In the genomic region with DNA sequence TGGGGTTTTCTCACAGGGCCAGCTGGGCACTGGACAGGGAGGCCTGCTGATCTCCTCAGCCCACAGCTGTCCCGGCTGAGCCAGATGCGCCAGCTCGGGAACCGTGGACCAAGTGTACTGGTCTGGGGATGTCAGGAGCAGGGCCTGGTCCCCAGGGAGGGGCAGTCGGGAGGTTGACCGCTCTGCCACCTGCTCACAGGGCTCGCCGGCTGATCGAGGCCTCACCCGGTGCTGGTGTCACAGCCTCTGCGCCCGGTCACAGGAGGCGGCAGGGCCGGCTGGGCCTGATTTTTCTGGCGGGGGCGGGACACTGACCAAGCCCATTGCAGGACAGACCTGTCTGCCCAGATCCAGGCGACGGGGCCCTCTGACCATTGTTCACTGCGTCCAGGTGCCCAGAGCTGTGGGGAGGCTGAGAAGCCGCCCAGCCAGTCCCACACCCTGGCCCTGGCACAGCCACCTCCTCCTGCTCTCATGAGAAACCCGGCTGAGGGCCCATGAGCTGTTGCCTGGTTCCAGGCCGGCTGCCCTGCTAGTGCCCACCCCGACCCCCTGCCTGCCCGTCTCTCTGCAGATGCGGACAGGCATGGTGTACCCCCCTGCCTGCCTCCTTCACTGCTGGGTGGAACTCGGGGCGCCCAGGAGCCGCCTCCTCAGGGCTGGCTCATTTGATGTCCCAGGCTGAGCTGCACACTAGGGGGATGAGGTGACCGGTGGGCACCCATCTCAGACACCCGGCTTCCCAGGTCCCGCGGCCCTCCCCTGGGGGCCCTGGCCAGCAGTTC, we compare ENCODE assay signal across 2 cellular contexts.
TF ChIP-seq lines count a peak whose summit lies in the region.

No MANE protein-coding gene starts in this region.

TF ChIP-seq in SK-N-SH, 30 proteins besides CTCF, POLR2A, EP300 and RAD21:
- TF ChIP-seq, protein P1, sequence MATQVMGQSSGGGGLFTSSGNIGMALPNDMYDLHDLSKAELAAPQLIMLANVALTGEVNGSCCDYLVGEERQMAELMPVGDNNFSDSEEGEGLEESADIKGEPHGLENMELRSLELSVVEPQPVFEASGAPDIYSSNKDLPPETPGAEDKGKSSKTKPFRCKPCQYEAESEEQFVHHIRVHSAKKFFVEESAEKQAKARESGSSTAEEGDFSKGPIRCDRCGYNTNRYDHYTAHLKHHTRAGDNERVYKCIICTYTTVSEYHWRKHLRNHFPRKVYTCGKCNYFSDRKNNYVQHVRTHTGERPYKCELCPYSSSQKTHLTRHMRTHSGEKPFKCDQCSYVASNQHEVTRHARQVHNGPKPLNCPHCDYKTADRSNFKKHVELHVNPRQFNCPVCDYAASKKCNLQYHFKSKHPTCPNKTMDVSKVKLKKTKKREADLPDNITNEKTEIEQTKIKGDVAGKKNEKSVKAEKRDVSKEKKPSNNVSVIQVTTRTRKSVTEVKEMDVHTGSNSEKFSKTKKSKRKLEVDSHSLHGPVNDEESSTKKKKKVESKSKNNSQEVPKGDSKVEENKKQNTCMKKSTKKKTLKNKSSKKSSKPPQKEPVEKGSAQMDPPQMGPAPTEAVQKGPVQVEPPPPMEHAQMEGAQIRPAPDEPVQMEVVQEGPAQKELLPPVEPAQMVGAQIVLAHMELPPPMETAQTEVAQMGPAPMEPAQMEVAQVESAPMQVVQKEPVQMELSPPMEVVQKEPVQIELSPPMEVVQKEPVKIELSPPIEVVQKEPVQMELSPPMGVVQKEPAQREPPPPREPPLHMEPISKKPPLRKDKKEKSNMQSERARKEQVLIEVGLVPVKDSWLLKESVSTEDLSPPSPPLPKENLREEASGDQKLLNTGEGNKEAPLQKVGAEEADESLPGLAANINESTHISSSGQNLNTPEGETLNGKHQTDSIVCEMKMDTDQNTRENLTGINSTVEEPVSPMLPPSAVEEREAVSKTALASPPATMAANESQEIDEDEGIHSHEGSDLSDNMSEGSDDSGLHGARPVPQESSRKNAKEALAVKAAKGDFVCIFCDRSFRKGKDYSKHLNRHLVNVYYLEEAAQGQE (IDR thresholded peaks at IDR 0.05; ENCODE audit: low read depth, low read length) = no peak
- TF ChIP-seq MEF2A (IDR thresholded peaks at IDR 0.05; ENCODE audit: borderline replicate concordance, low read depth) = no peak
- TF ChIP-seq SIN3A (IDR thresholded peaks at IDR 0.05; ENCODE audit: borderline replicate concordance, low read depth, low read length) = no peak
- no peak for TF ChIP-seq RFX5 (IDR thresholded peaks at IDR 0.05; ENCODE audit: low read length)
- TF ChIP-seq, protein P2, sequence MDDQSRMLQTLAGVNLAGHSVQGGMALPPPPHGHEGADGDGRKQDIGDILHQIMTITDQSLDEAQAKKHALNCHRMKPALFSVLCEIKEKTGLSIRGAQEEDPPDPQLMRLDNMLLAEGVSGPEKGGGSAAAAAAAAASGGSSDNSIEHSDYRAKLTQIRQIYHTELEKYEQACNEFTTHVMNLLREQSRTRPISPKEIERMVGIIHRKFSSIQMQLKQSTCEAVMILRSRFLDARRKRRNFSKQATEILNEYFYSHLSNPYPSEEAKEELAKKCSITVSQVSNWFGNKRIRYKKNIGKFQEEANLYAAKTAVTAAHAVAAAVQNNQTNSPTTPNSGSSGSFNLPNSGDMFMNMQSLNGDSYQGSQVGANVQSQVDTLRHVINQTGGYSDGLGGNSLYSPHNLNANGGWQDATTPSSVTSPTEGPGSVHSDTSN (IDR thresholded peaks at IDR 0.05) = no peak
- no peak for TF ChIP-seq CHD2 (IDR thresholded peaks at IDR 0.05; ENCODE audit: low read length, partially characterized antibody)
- TF ChIP-seq ELF1 (IDR thresholded peaks at IDR 0.05) = no peak
- no peak for TF ChIP-seq NFIC (IDR thresholded peaks at IDR 0.05; ENCODE audit: borderline replicate concordance)
- TF ChIP-seq EZH2phosphoT487 (IDR thresholded peaks at IDR 0.05; ENCODE audit: borderline replicate concordance, low read depth) = no peak
- TF ChIP-seq FOSL2 (IDR thresholded peaks at IDR 0.05; ENCODE audit: borderline replicate concordance, low read depth) = no peak
- TF ChIP-seq YY1 (IDR thresholded peaks at IDR 0.05; ENCODE audit: low read depth) = no peak
- no peak for TF ChIP-seq TAF1 (IDR thresholded peaks at IDR 0.05; ENCODE audit: borderline replicate concordance, low read depth, low read length)
- TF ChIP-seq TCF12 (IDR thresholded peaks at IDR 0.05) = no peak
- TF ChIP-seq FOXJ3 (CRISPR knock-in tag; IDR thresholded peaks at IDR 0.05) = no peak
- TF ChIP-seq RCOR1 (IDR thresholded peaks at IDR 0.05; ENCODE audit: low read length) = no peak
- TF ChIP-seq RXRA (IDR thresholded peaks at IDR 0.05; ENCODE audit: borderline replicate concordance, low read depth) = no peak
- TF ChIP-seq, protein P3, sequence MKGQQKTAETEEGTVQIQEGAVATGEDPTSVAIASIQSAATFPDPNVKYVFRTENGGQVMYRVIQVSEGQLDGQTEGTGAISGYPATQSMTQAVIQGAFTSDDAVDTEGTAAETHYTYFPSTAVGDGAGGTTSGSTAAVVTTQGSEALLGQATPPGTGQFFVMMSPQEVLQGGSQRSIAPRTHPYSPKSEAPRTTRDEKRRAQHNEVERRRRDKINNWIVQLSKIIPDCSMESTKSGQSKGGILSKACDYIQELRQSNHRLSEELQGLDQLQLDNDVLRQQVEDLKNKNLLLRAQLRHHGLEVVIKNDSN (IDR thresholded peaks at IDR 0.05; ENCODE audit: borderline replicate concordance, low read depth) = no peak

TF ChIP-seq in SK-N-SH treated with all-trans-retinoic acid at 6 μM for 48 hours, 23 proteins besides CTCF, POLR2A, EP300 and RAD21 (continued from another document):
- TF ChIP-seq, protein P4, sequence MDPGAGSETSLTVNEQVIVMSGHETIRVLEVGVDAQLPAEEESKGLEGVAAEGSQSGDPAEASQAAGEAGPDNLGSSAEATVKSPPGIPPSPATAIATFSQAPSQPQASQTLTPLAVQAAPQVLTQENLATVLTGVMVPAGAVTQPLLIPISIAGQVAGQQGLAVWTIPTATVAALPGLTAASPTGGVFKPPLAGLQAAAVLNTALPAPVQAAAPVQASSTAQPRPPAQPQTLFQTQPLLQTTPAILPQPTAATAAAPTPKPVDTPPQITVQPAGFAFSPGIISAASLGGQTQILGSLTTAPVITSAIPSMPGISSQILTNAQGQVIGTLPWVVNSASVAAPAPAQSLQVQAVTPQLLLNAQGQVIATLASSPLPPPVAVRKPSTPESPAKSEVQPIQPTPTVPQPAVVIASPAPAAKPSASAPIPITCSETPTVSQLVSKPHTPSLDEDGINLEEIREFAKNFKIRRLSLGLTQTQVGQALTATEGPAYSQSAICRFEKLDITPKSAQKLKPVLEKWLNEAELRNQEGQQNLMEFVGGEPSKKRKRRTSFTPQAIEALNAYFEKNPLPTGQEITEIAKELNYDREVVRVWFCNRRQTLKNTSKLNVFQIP (CRISPR knock-in tag; IDR thresholded peaks at IDR 0.05; ENCODE audit: borderline replicate concordance, low read depth) = no peak
- TF ChIP-seq, protein P5, sequence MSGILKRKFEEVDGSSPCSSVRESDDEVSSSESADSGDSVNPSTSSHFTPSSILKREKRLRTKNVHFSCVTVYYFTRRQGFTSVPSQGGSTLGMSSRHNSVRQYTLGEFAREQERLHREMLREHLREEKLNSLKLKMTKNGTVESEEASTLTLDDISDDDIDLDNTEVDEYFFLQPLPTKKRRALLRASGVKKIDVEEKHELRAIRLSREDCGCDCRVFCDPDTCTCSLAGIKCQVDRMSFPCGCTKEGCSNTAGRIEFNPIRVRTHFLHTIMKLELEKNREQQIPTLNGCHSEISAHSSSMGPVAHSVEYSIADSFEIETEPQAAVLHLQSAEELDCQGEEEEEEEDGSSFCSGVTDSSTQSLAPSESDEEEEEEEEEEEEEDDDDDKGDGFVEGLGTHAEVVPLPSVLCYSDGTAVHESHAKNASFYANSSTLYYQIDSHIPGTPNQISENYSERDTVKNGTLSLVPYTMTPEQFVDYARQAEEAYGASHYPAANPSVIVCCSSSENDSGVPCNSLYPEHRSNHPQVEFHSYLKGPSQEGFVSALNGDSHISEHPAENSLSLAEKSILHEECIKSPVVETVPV (CRISPR knock-in tag; IDR thresholded peaks at IDR 0.05) = no peak
- no peak for TF ChIP-seq SNAI2 (CRISPR knock-in tag; IDR thresholded peaks at IDR 0.05)
- no peak for TF ChIP-seq ARNTL (CRISPR knock-in tag; IDR thresholded peaks at IDR 0.05; ENCODE audit: borderline replicate concordance, low read depth)
- no peak for TF ChIP-seq RARB (CRISPR knock-in tag; IDR thresholded peaks at IDR 0.05)
- TF ChIP-seq PPARA (CRISPR knock-in tag; IDR thresholded peaks at IDR 0.05; ENCODE audit: borderline replicate concordance) = no peak
- TF ChIP-seq ZC3H10 (CRISPR knock-in tag; IDR thresholded peaks at IDR 0.05) = no peak
- TF ChIP-seq, protein P6, sequence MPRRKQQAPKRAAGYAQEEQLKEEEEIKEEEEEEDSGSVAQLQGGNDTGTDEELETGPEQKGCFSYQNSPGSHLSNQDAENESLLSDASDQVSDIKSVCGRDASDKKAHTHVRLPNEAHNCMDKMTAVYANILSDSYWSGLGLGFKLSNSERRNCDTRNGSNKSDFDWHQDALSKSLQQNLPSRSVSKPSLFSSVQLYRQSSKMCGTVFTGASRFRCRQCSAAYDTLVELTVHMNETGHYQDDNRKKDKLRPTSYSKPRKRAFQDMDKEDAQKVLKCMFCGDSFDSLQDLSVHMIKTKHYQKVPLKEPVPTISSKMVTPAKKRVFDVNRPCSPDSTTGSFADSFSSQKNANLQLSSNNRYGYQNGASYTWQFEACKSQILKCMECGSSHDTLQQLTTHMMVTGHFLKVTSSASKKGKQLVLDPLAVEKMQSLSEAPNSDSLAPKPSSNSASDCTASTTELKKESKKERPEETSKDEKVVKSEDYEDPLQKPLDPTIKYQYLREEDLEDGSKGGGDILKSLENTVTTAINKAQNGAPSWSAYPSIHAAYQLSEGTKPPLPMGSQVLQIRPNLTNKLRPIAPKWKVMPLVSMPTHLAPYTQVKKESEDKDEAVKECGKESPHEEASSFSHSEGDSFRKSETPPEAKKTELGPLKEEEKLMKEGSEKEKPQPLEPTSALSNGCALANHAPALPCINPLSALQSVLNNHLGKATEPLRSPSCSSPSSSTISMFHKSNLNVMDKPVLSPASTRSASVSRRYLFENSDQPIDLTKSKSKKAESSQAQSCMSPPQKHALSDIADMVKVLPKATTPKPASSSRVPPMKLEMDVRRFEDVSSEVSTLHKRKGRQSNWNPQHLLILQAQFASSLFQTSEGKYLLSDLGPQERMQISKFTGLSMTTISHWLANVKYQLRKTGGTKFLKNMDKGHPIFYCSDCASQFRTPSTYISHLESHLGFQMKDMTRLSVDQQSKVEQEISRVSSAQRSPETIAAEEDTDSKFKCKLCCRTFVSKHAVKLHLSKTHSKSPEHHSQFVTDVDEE (CRISPR knock-in tag; IDR thresholded peaks at IDR 0.05) = no peak
- TF ChIP-seq OSR1 (CRISPR knock-in tag; IDR thresholded peaks at IDR 0.05) = no peak
- TF ChIP-seq ZNF565 (CRISPR knock-in tag; conservative IDR thresholded peaks at IDR 0.05; ENCODE audit: low read depth) = no peak
- no peak for TF ChIP-seq BACH2 (CRISPR knock-in tag; IDR thresholded peaks at IDR 0.05; ENCODE audit: borderline replicate concordance)
- TF ChIP-seq ZNF8 (CRISPR knock-in tag; IDR thresholded peaks at IDR 0.05) = no peak
- TF ChIP-seq, protein P7, sequence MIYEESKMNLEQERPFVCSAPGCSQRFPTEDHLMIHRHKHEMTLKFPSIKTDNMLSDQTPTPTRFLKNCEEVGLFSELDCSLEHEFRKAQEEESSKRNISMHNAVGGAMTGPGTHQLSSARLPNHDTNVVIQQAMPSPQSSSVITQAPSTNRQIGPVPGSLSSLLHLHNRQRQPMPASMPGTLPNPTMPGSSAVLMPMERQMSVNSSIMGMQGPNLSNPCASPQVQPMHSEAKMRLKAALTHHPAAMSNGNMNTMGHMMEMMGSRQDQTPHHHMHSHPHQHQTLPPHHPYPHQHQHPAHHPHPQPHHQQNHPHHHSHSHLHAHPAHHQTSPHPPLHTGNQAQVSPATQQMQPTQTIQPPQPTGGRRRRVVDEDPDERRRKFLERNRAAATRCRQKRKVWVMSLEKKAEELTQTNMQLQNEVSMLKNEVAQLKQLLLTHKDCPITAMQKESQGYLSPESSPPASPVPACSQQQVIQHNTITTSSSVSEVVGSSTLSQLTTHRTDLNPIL (CRISPR knock-in tag; IDR thresholded peaks at IDR 0.05; ENCODE audit: low read depth) = no peak
- no peak for TF ChIP-seq ZFP30 (CRISPR knock-in tag; IDR thresholded peaks at IDR 0.05)
